Comparison of ENCODE assay signal across 23 cellular contexts in genomic region chr4:151842430-151843079, GRCh38.
"Had no signal": no experiment of that assay in that cellular context is flagged by ENCODE, and none has a peak within 500 bp of the region (broad histone marks: within the 10 kb centered on the region; RNA-seq: fewer than 3 reads in every experiment).

No MANE protein-coding gene starts in this region.

- H3K4me3 Mint-ChIP-seq: IgD-negative memory B cell had no signal

- H3K9me3 ChIP-seq: SJSA1 had no signal

- H3K27ac Mint-ChIP-seq: IgD-negative memory B cell had no signal

- H3K4me1 Mint-ChIP-seq: IgD-negative memory B cell had no signal

- H3K27me3 ChIP-seq: SJSA1 had no signal

- H3K9ac ChIP-seq: KMS-11 had no signal

- H3K36me3 ChIP-seq: SJSA1 had no signal

- H3K36me3 Mint-ChIP-seq: IgD-negative memory B cell had no signal

- H3K4me3 ChIP-seq: K562, SJSA1, SK-N-MC had no signal

- ATAC-seq: K562 had no signal

- H3K4me1 ChIP-seq: SJSA1 had no signal

- H3K27ac ChIP-seq: HL-60, KMS-11, SJSA1, SK-N-MC had no signal

- DNase-seq: Kasumi-1, MV-4-11, NCI-H1048, NCI-H1105, NCI-H1417, NCI-H1436 treated with DMSO at 0.1 percent for 48 hours, NCI-H1694, NCI-H187 treated with DMSO at 0.1 percent for 48 hours, NCI-H2029 treated with DMSO at 0.1 percent for 48 hours, NCI-H2171 treated with DMSO at 0.1 percent for 48 hours, NCI-H345, NCI-H446 treated with DMSO at 0.1 percent for 48 hours, NCI-H510A treated with DMSO at 0.1 percent for 48 hours, NCI-H526, NCI-H82, RPMI8226, SHP77 treated with DMSO at 0.1 percent for 48 hours had no signal

- H3K4me2 ChIP-seq: KMS-11 had no signal
